In the genomic region with DNA sequence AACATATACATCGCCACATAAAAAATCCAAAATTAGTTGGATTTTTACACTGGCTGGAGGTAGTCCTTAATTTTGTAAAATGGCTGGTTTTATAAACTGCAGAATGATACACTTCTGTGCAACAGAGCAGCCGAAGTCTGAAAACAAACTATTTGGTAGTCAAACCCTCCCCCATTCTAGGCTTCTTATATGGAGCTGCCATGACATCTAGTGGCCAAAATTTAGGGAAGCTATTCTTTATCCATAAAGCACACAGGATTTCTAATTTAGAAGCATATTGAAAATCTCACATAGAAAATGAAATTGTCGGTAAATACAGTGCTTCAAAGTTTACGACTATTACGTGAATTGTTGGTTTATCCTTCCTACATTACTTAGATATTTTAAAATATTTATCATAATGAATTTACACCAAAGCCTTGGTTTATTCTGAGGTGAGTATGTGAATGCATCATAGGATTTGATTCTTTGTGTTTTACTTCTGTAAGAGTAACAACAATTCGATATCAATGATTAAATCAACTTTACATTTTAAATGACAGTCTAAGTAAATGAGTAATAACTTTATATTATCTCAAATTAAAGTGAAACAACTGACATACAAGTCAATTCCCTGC, we compare ENCODE assay signal across 8 cellular contexts.
A peak's percentile ranks its signal among the peaks of the same experiment; 100 is the strongest.
DNase-seq lines count a peak whose midpoint lies in the region; ATAC-seq, FAIRE-seq and TF ChIP-seq lines count a peak whose summit lies in the region.

No MANE protein-coding gene starts in this region.

- POLR2A ChIA-PET in AG04449 (lab: Yijun Ruan, JAX) (no interaction called here), HepG2 (lab: Yijun Ruan, JAX) (no interaction called here)

- no peaks in the 10 kb centered on the region for H3K36me3 ChIP-seq in HepG2 (replicated peaks in 1 of 2; ENCODE audit: control insufficient read depth in 1 of 2, insufficient read depth in 2 of 2, low read length in 2 of 2)

- ATAC-seq in HG02678 (IDR thresholded peaks at IDR 0.05; ENCODE audit: unreplicated experiment) (peak; percentile 88), HepG2 (peak; percentile 72), HG03521 (IDR thresholded peaks at IDR 0.05; ENCODE audit: unreplicated experiment) (no peak), GM21381 (IDR thresholded peaks at IDR 0.05; ENCODE audit: unreplicated experiment) (no peak)

- H3K27ac ChIP-seq in HepG2 (ENCODE audit: extremely low read length, insufficient read depth, low read length) = no peak overlapping the region

- no peak for TF ChIP-seq POLR2A in HepG2 (IDR thresholded peaks at IDR 0.05; ENCODE audit: insufficient read depth in 1 of 2, low read depth in 2 of 2, low read length in 2 of 2)

- TF ChIP-seq CTCF in AG04449 (IDR thresholded peaks at IDR 0.05; ENCODE audit: insufficient read depth, low read length, missing control alignments) (peak; percentile 57), GM10266 (IDR thresholded peaks at IDR 0.05; ENCODE audit: control insufficient read depth, insufficient read depth, low read depth, missing control alignments) (peak; percentile 70), HepG2 (CRISPR knock-in tag; IDR thresholded peaks at IDR 0.05) (peak; percentile 73)

- no peaks in the 10 kb centered on the region for H3K4me1 ChIP-seq in HepG2 (ENCODE audit: insufficient read depth, low read length)

- CTCF ChIA-PET in AG04449 (lab: Yijun Ruan, JAX) = interaction anchor here (0.7 to 6.0 kb wide), 36 partner anchors 9 to 1688 kb away, joined by 3 to 63 read pairs (median 4); no protein-coding TSS in a partner anchor
- CTCF ChIA-PET in HepG2 (lab: Yijun Ruan, JAX; ENCODE audit: low intra/inter-chr PET ratio, low total read pairs) = interaction anchor here (1.0 to 1.6 kb wide), 2 partner anchors 390 to 1982 kb away, joined by 3 to 15 read pairs; no protein-coding TSS in a partner anchor

- no peak overlapping the region for H2AFZ ChIP-seq in HepG2 (ENCODE audit: low read length)

- FAIRE-seq in HepG2 (lab: Jason Lieb, UNC) = peak; percentile 36

- in situ Hi-C loops in HepG2 (cut with HindIII; ENCODE audit: extremely low pct_ligation_motif_present, low pct_unique_long_range_greater_than_20kb) = loop anchor here (5.0 kb wide), 1 partner anchor 390 kb away; no protein-coding TSS in a partner anchor

- intact Hi-C loops in HepG2 (cut with micrococcal nuclease; ENCODE audit: unreplicated experiment) = loop anchor here (1.0 to 5.0 kb wide), 6 partner anchors 90 to 1400 kb away; no protein-coding TSS in a partner anchor

- TF ChIP-seq RAD21 in HepG2 (CRISPR knock-in tag; IDR thresholded peaks at IDR 0.05) = peak; percentile 54

- TF ChIP-seq EP300 in HepG2 (IDR thresholded peaks at IDR 0.05; ENCODE audit: low read depth in 2 of 2, low read length in 2 of 2) (no peak), HepG2 (CRISPR knock-in tag; IDR thresholded peaks at IDR 0.05; ENCODE audit: borderline replicate concordance) (no peak)

- no peaks in the 10 kb centered on the region for H4K20me1 ChIP-seq in HepG2 (ENCODE audit: insufficient read depth, low read length)

- H3K4me3 ChIP-seq in AG04449 (ENCODE audit: low read depth, low read length) = no peak overlapping the region
- H3K4me3 ChIP-seq in HepG2 (replicated peaks in 1 of 3; ENCODE audit: insufficient read depth in 1 of 3, low read depth in 2 of 3, low read length in 3 of 3) = no peak overlapping the region

- DNase-seq in AG04449 (ENCODE audit: low read depth, low spot score) = no peak
- DNase-seq in GM10266 (ENCODE audit: extremely low spot score) = peak; percentile 16
- peak; percentile 16 to 43 for DNase-seq in NCI-H1930 (lab: John Stamatoyannopoulos, UW)
- peak; percentile 2 for DNase-seq in brain pericyte (ENCODE audit: low read depth, low spot score)
- DNase-seq in HepG2 (ENCODE audit: low spot score) = peak; percentile 25

- BruUV-seq in HepG2 (replicated peaks; lab: Mats Ljungman, UMichigan) = no TSS peak

- no peaks in the 10 kb centered on the region for H3K27me3 ChIP-seq in HepG2 (ENCODE audit: control insufficient read depth in 1 of 2, insufficient read depth in 2 of 2, low read length in 2 of 2)

- H3K9me3 ChIP-seq in HepG2 (ENCODE audit: low read length) = no peaks in the 10 kb centered on the region

- H3K9ac ChIP-seq in HepG2 (ENCODE audit: insufficient read depth, low read depth, low read length) = no peak overlapping the region

- 1% methylated on average over 6 of the region's 6 CpGs for WGBS in HepG2 (ENCODE audit: low lambda C conversion rate)

- H3K79me2 ChIP-seq in HepG2 (ENCODE audit: insufficient read depth, low read length) = no peaks in the 10 kb centered on the region

- H3K4me2 ChIP-seq in HepG2 (ENCODE audit: low read depth, low read length) = no peak overlapping the region

TF ChIP-seq in HepG2, 621 proteins besides CTCF, POLR2A, EP300 and RAD21:
- TF ChIP-seq SMC3 (IDR thresholded peaks at IDR 0.05; ENCODE audit: low read length) (peak; percentile 20; the same call in 1 of the 2 replicates), TSC22D2 (CRISPR knock-in tag; IDR thresholded peaks at IDR 0.05; ENCODE audit: borderline replicate concordance) (no peak), STAG1 (CRISPR knock-in tag; IDR thresholded peaks at IDR 0.05) (peak; percentile 72), ZSCAN22 (CRISPR knock-in tag; IDR thresholded peaks at IDR 0.05) (no peak), ZFX (CRISPR knock-in tag; IDR thresholded peaks at IDR 0.05; ENCODE audit: low read depth) (no peak)
- TF ChIP-seq, protein P1, sequence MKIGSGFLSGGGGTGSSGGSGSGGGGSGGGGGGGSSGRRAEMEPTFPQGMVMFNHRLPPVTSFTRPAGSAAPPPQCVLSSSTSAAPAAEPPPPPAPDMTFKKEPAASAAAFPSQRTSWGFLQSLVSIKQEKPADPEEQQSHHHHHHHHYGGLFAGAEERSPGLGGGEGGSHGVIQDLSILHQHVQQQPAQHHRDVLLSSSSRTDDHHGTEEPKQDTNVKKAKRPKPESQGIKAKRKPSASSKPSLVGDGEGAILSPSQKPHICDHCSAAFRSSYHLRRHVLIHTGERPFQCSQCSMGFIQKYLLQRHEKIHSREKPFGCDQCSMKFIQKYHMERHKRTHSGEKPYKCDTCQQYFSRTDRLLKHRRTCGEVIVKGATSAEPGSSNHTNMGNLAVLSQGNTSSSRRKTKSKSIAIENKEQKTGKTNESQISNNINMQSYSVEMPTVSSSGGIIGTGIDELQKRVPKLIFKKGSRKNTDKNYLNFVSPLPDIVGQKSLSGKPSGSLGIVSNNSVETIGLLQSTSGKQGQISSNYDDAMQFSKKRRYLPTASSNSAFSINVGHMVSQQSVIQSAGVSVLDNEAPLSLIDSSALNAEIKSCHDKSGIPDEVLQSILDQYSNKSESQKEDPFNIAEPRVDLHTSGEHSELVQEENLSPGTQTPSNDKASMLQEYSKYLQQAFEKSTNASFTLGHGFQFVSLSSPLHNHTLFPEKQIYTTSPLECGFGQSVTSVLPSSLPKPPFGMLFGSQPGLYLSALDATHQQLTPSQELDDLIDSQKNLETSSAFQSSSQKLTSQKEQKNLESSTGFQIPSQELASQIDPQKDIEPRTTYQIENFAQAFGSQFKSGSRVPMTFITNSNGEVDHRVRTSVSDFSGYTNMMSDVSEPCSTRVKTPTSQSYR (CRISPR knock-in tag; IDR thresholded peaks at IDR 0.05; ENCODE audit: borderline replicate concordance) = peak; percentile 19; the same call in 1 of the 2 replicates
- TF ChIP-seq, protein P2, sequence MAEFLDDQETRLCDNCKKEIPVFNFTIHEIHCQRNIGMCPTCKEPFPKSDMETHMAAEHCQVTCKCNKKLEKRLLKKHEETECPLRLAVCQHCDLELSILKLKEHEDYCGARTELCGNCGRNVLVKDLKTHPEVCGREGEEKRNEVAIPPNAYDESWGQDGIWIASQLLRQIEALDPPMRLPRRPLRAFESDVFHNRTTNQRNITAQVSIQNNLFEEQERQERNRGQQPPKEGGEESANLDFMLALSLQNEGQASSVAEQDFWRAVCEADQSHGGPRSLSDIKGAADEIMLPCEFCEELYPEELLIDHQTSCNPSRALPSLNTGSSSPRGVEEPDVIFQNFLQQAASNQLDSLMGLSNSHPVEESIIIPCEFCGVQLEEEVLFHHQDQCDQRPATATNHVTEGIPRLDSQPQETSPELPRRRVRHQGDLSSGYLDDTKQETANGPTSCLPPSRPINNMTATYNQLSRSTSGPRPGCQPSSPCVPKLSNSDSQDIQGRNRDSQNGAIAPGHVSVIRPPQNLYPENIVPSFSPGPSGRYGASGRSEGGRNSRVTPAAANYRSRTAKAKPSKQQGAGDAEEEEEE (CRISPR knock-in tag; IDR thresholded peaks at IDR 0.05; ENCODE audit: borderline replicate concordance) = no peak

Comparison
In these comparisons a context has a peak if more than half of its experiments do, and no peak if none do; other contexts are left out.
1. ATAC-seq: peak in HG02678 (single experiment) and HepG2 (single experiment); none in HG03521 (single experiment) and GM21381 (single experiment).
2. Peak in every context shown above with its lines, with median percentiles within 50 percentile points of each other: CTCF ChIP-seq.